29 cellular contexts compared by ENCODE assay signal in genomic region chr9:132976571-132976970, GRCh38. TPM values are rescaled to one million over a fixed set of nuclear protein-coding genes. Genes with fewer than 3 reads are reported as not detected.
"Had no signal": no experiment of that assay in that cellular context is flagged by ENCODE, and none has a peak within 500 bp of the region (broad histone marks: within the 10 kb centered on the region; RNA-seq: fewer than 3 reads in every experiment).

No MANE protein-coding gene starts in this region.

- H3K4me1 ChIP-seq: testis, tibial artery, uterus, vagina had no signal

- FAIRE-seq: urothelium cell line had no signal

- H3K36me3 ChIP-seq: stomach, suprapubic skin, thoracic aorta, thyroid gland, tibial artery, tibial nerve, transverse colon, upper lobe of left lung, upper lobe of right lung, uterus, vagina had no signal

- H3K27me3 ChIP-seq: testis, vagina had no signal

- H3K9me3 ChIP-seq: stomach, suprapubic skin, testis, thoracic aorta, thyroid gland, tibial artery, tibial nerve, transverse colon, upper lobe of left lung, upper lobe of right lung, uterus, vagina had no signal

- ATAC-seq: stimulated activated effector memory CD8-positive, alpha-beta T cell treated with anti-CD3 and anti-CD28 coated beads, Interleukin-12 subunit alpha, Interleukin-12 subunit beta, amount 100 ng/mL, for 72 hours; stimulated activated memory B cell treated with anti-CD40 and anti-IgM and Interleukin-4, amounts not matched to agents 10 μg/mL and 1 μg/mL and 100 μg/mL, for 72 hours; stimulated activated naive B cell treated with anti-CD40 and anti-IgM and Interleukin-4, amounts not matched to agents 10 μg/mL and 1 μg/mL and 100 μg/mL, for 72 hours; stimulated activated naive CD8-positive, alpha-beta T cell treated with anti-CD3 and anti-CD28 coated beads, Interleukin-15, amount 100 ng/mL, for 72 hours; stimulated activated naive CD8-positive, alpha-beta T cell treated with anti-CD3 and anti-CD28 coated beads, Interleukin-15, Interleukin-2, amounts not matched to agents 100 U/mL and 50 U/mL, for 24 hours; upper lobe of right lung had no signal

- H3K4me3 ChIP-seq: stomach, suprapubic skin, testis, thoracic aorta, thyroid gland, tibial artery, tibial nerve, transverse colon, upper lobe of left lung, upper lobe of right lung, uterus, vagina had no signal

- H3K27ac ChIP-seq: stomach, suprapubic skin, testis, thoracic aorta, thyroid gland, tibial artery, tibial nerve, transverse colon, upper lobe of left lung, upper lobe of right lung, uterus, vagina had no signal

- DNase-seq: stimulated activated CD4-positive, alpha-beta T cell treated with anti-CD3 and anti-CD28 coated beads, Interleukin-2, amount 100 ng/mL, for 48 hours; stimulated activated CD4-positive, alpha-beta T cell treated with anti-CD3 and anti-CD28 coated beads, Interleukin-4, amount 100 ng/mL, for 1 hour; stimulated activated CD4-positive, alpha-beta T cell treated with anti-CD3 and anti-CD28 coated beads, Interleukin-4, amount 100 ng/mL, for 24 hours; stimulated activated CD4-positive, alpha-beta T cell treated with anti-CD3 and anti-CD28 coated beads, Interleukin-4, amount 100 ng/mL, for 4 hours; stimulated activated CD8-positive, alpha-beta memory T cell treated with anti-CD3 and anti-CD28 coated beads, Interleukin-4, amount 100 ng/mL, for 48 hours; stimulated activated naive B cell treated with anti-CD40 and anti-IgM and Interleukin-4, amounts not matched to agents 10 μg/mL and 1 μg/mL and 100 μg/mL, for 72 hours; stimulated activated naive CD4-positive, alpha-beta T cell; stimulated activated naive CD4-positive, alpha-beta T cell treated with Interleukin-2 at 50 U/mL for 16 hours; stimulated activated naive CD8-positive, alpha-beta T cell treated with anti-CD3 and anti-CD28 coated beads, Interleukin-15, amount 100 ng/mL, for 72 hours; stimulated activated naive CD8-positive, alpha-beta T cell treated with anti-CD3 and anti-CD28 coated beads, Interleukin-15, Interleukin-2, amounts not matched to agents 100 U/mL and 50 U/mL, for 24 hours; stomach; substantia nigra; testis; thyroid gland; tibial artery; transverse colon; trophoblast cell; upper lobe of left lung; upper lobe of right lung; uterus had no signal

RNA-seq across cellular contexts. Expression of gene GFI1B, which starts 1.9 kb away (rescaled TPM):
- total RNA-seq: subcutaneous adipose tissue, suprapubic skin, thoracic aorta, tibial nerve, ureter, vagina had no signal
- polyA plus RNA-seq: stomach had no signal
